24 cellular contexts compared by ENCODE assay signal in genomic region chr11:118193910-118194566, GRCh38. TPM values are rescaled to one million over a fixed set of nuclear protein-coding genes. Genes with fewer than 3 reads are reported as not detected.
DNase-seq lines count a peak whose midpoint lies in the region; ATAC-seq, FAIRE-seq and TF ChIP-seq lines count a peak whose summit lies in the region.
"Had no signal": no experiment of that assay in that cellular context is flagged by ENCODE, and none has a peak within 500 bp of the region (broad histone marks: within the 10 kb centered on the region; RNA-seq: fewer than 3 reads in every experiment).

No MANE protein-coding gene starts in this region.

- H3K79me2 ChIP-seq in HepG2 (ENCODE audit: insufficient read depth, low read length): no peaks in the 10 kb centered on the region
- H3K79me2 ChIP-seq: parathyroid adenoma had no signal

- peak overlapping the region; percentile 72 for H3K27ac Mint-ChIP-seq in activated naive CD8-positive, alpha-beta T cell treated with anti-CD3 and anti-CD28 coated beads for 36 hours
- H3K27ac Mint-ChIP-seq in stimulated activated naive CD8-positive, alpha-beta T cell treated with anti-CD3 and anti-CD28 coated beads, Interleukin-15, amount 100 ng/mL, for 72 hours: peak overlapping the region; percentile 81 to 82
- H3K27ac Mint-ChIP-seq in natural killer cell: no peak overlapping the region

- no peak for TF ChIP-seq RAD21 in HepG2 (CRISPR knock-in tag; IDR thresholded peaks at IDR 0.05)

- TF ChIP-seq POLR2A in HepG2 (IDR thresholded peaks at IDR 0.05; ENCODE audit: insufficient read depth in 1 of 2, low read depth in 2 of 2, low read length in 2 of 2): no peak

- no peak overlapping the region for H2AFZ ChIP-seq in HepG2 (ENCODE audit: low read length)
- H2AFZ ChIP-seq: parathyroid adenoma had no signal

- TF ChIP-seq CTCF in HepG2 (CRISPR knock-in tag; IDR thresholded peaks at IDR 0.05) (no peak), natural killer cell (IDR thresholded peaks at IDR 0.05) (no peak)

- H3K36me3 ChIP-seq in HepG2 (replicated peaks in 1 of 2; ENCODE audit: control insufficient read depth in 1 of 2, insufficient read depth in 2 of 2, low read length in 2 of 2): no peaks in the 10 kb centered on the region
- H3K36me3 ChIP-seq: colonic mucosa, upper lobe of left lung had no signal

- peak overlapping the region; percentile 78 for H3K27ac ChIP-seq in HepG2 (ENCODE audit: extremely low read length, insufficient read depth, low read length)
- H3K27ac ChIP-seq: colonic mucosa, lower lobe of right lung, parathyroid adenoma, upper lobe of left lung had no signal

- CTCF ChIA-PET in HepG2 (lab: Yijun Ruan, JAX; ENCODE audit: low intra/inter-chr PET ratio, low total read pairs): no interaction called here

- H3K9me3 Mint-ChIP-seq in activated naive CD8-positive, alpha-beta T cell treated with anti-CD3 and anti-CD28 coated beads for 36 hours: peaks cover 7% of the 10 kb centered on the region
- H3K9me3 Mint-ChIP-seq in stimulated activated naive CD8-positive, alpha-beta T cell treated with anti-CD3 and anti-CD28 coated beads, Interleukin-15, amount 100 ng/mL, for 72 hours: peaks cover 4 to 7% of the 10 kb centered on the region in 2 donors
- H3K9me3 Mint-ChIP-seq in natural killer cell: peaks cover 0 to 3% of the 10 kb centered on the region in 2 donors

- no peaks in the 10 kb centered on the region for H3K27me3 ChIP-seq in HepG2 (ENCODE audit: control insufficient read depth in 1 of 2, insufficient read depth in 2 of 2, low read length in 2 of 2)
- H3K27me3 ChIP-seq: colonic mucosa, upper lobe of left lung had no signal

- H3K4me2 ChIP-seq in HepG2 (ENCODE audit: low read depth, low read length): peak overlapping the region; percentile 71
- H3K4me2 ChIP-seq: smooth muscle cell had no signal

- H3K4me1 Mint-ChIP-seq in activated naive CD8-positive, alpha-beta T cell treated with anti-CD3 and anti-CD28 coated beads for 36 hours: peaks cover 15% of the 10 kb centered on the region
- peaks cover 31% of the 10 kb centered on the region for H3K4me1 Mint-ChIP-seq in stimulated activated naive CD8-positive, alpha-beta T cell treated with anti-CD3 and anti-CD28 coated beads, Interleukin-15, amount 100 ng/mL, for 72 hours
- H3K4me1 Mint-ChIP-seq in natural killer cell: peaks cover 5 to 11% of the 10 kb centered on the region in 2 donors

- ATAC-seq in Right ventricle myocardium superior (ENCODE audit: poor library complexity): peak; percentile 3
- no peak for ATAC-seq in Right ventricle myocardium inferior
- no peak for ATAC-seq in HepG2
- ATAC-seq in stimulated activated naive CD8-positive, alpha-beta T cell treated with anti-CD3 and anti-CD28 coated beads, Interleukin-15, amount 100 ng/mL, for 72 hours: no peak
- no peak for ATAC-seq in GM21447 (IDR thresholded peaks at IDR 0.05; ENCODE audit: unreplicated experiment)
- ATAC-seq in SK-N-SH treated with all-trans-retinoic acid at 6 μM for 48 hours: no peak
- no peak for ATAC-seq in natural killer cell
- ATAC-seq: Panc1 had no signal

- no peaks in the 10 kb centered on the region for H4K20me1 ChIP-seq in HepG2 (ENCODE audit: insufficient read depth, low read length)

- TF ChIP-seq EP300 in HepG2 (IDR thresholded peaks at IDR 0.05; ENCODE audit: low read depth in 2 of 2, low read length in 2 of 2): no peak
- 0 out of 2 replicates have a peak, but pooled peaks have one; percentile 21 for TF ChIP-seq EP300 in HepG2 (CRISPR knock-in tag; IDR thresholded peaks at IDR 0.05; ENCODE audit: borderline replicate concordance)

- WGBS in HepG2 (ENCODE audit: low lambda C conversion rate): 54% methylated on average over 6 of the region's 6 CpGs

- BruUV-seq in HepG2 (replicated peaks; lab: Mats Ljungman, UMichigan): no TSS peak

- no peaks in the 10 kb centered on the region for H3K27me3 Mint-ChIP-seq in activated naive CD8-positive, alpha-beta T cell treated with anti-CD3 and anti-CD28 coated beads for 36 hours
- no peaks in the 10 kb centered on the region for H3K27me3 Mint-ChIP-seq in stimulated activated naive CD8-positive, alpha-beta T cell treated with anti-CD3 and anti-CD28 coated beads, Interleukin-15, amount 100 ng/mL, for 72 hours
- H3K27me3 Mint-ChIP-seq in natural killer cell (ENCODE audit: low read depth in 2 of 2): peaks cover 3 to 21% of the 10 kb centered on the region in 2 donors

- POLR2A ChIA-PET in HepG2 (lab: Yijun Ruan, JAX): interaction anchor here (1.0 to 2.2 kb wide), 8 partner anchors 13 to 208 kb away, joined by 3 to 20 read pairs (median 8); partner anchors contain the start of genes ATP5MG, MPZL2 and MPZL3

- no peak overlapping the region for H3K4me3 Mint-ChIP-seq in activated naive CD8-positive, alpha-beta T cell treated with anti-CD3 and anti-CD28 coated beads for 36 hours
- H3K4me3 Mint-ChIP-seq in stimulated activated naive CD8-positive, alpha-beta T cell treated with anti-CD3 and anti-CD28 coated beads, Interleukin-15, amount 100 ng/mL, for 72 hours: no peak overlapping the region
- H3K4me3 Mint-ChIP-seq in natural killer cell: no peak overlapping the region

- FAIRE-seq in HepG2 (lab: Jason Lieb, UNC): no peak
- FAIRE-seq: HTR-8/SVneo had no signal

- peaks cover 70% of the 10 kb centered on the region for H3K4me1 ChIP-seq in HepG2 (ENCODE audit: insufficient read depth, low read length)
- H3K4me1 ChIP-seq: colonic mucosa, parathyroid adenoma had no signal

- DNase-seq in Right ventricle myocardium superior (no peak), Right ventricle myocardium inferior (ENCODE audit: missing footprints) (no peak), HepG2 (ENCODE audit: low spot score) (no peak), natural killer cell (no peak)
- DNase-seq in activated naive CD8-positive, alpha-beta T cell treated with anti-CD3 and anti-CD28 coated beads for 36 hours: no peak
- DNase-seq in stimulated activated naive CD8-positive, alpha-beta T cell treated with anti-CD3 and anti-CD28 coated beads, Interleukin-15, amount 100 ng/mL, for 72 hours: no peak
- DNase-seq: activated CD4-positive, CD25-positive, alpha-beta regulatory T cell treated with anti-CD3 and anti-CD28 coated beads, Interleukin-2, amount 50 U/mL, for 72 hours; activated naive CD4-positive, alpha-beta T cell; colonic mucosa; DMS153; GOT3; lower lobe of right lung; NCI-H1105; NCI-H82; upper lobe of left lung had no signal

- no peaks in the 10 kb centered on the region; the same call in 1 of the 2 replicates for H3K9me3 ChIP-seq in HepG2 (ENCODE audit: low read length)
- H3K9me3 ChIP-seq: colonic mucosa, lower lobe of right lung, upper lobe of left lung had no signal

- no peak overlapping the region; a peak in 1 of 6 replicates for H3K4me3 ChIP-seq in HepG2 (replicated peaks in 1 of 3; ENCODE audit: insufficient read depth in 1 of 3, low read depth in 2 of 3, low read length in 3 of 3)
- H3K4me3 ChIP-seq: colonic mucosa, lower lobe of right lung, smooth muscle cell, upper lobe of left lung had no signal

- in situ Hi-C loops in HepG2 (cut with HindIII; ENCODE audit: extremely low pct_ligation_motif_present, low pct_unique_long_range_greater_than_20kb): loop anchor here (10.0 kb wide), 1 partner anchor 161 kb away; the partner anchor contains the start of gene UBE4A

- intact Hi-C loops in Right ventricle myocardium superior (cut with DNase I) (no loop called here), Right ventricle myocardium inferior (cut with DNase I) (loop anchor here (2.0 to 10.0 kb wide), 3 partner anchors 17 to 301 kb away; partner anchors contain the start of gene SCN2B), HepG2 (cut with micrococcal nuclease; ENCODE audit: unreplicated experiment) (loop anchor here (2.0 kb wide), 1 partner anchor 161 kb away; no protein-coding TSS in a partner anchor), natural killer cell (cut with micrococcal nuclease) (no loop called here)

- H3K36me3 Mint-ChIP-seq in activated naive CD8-positive, alpha-beta T cell treated with anti-CD3 and anti-CD28 coated beads for 36 hours: peaks cover 64% of the 10 kb centered on the region
- H3K36me3 Mint-ChIP-seq in natural killer cell: no peaks in the 10 kb centered on the region

- peak overlapping the region; percentile 54; the same call in 1 of the 2 replicates for H3K9ac ChIP-seq in HepG2 (ENCODE audit: insufficient read depth, low read depth, low read length)
- H3K9ac ChIP-seq: parathyroid adenoma had no signal

RNA-seq across cellular contexts. Expression of gene SCN2B, which starts 17.6 kb away (rescaled TPM):
- 17.6 TPM for total RNA-seq in Right ventricle myocardium superior
- total RNA-seq in Right ventricle myocardium inferior: 18.3 TPM
- not detected for total RNA-seq in activated naive CD8-positive, alpha-beta T cell treated with anti-CD3 and anti-CD28 coated beads for 36 hours
- 0.02 TPM in 1 of 2 replicates, not detected in the other for total RNA-seq in HepG2 (2016; rRNA removed; fragmentation: Illumina TruSeq; extraction: Trizol)
- not detected in 2 replicates for total RNA-seq in HepG2 (2016; cell fraction: cytosol; rRNA removed; fragmentation: Illumina TruSeq; extraction: Trizol; ENCODE audit: low read depth)
- total RNA-seq in HepG2 (2016; cell fraction: insoluble cytoplasmic fraction; rRNA removed; fragmentation: Illumina TruSeq; extraction: Trizol): 0.02 TPM in 1 of 2 replicates, not detected in the other
- total RNA-seq in HepG2 (2016; cell fraction: membrane; rRNA removed; fragmentation: Illumina TruSeq; extraction: Trizol): not detected in 2 replicates
- total RNA-seq in HepG2 (2016; cell fraction: nucleus; rRNA removed; fragmentation: Illumina TruSeq; extraction: Trizol): not detected in 2 replicates
- polyA plus RNA-seq in HepG2 (2011; rRNA removed): 0.01 TPM in 2 replicates
- 0.01 and 0.03 TPM in 2 replicates for polyA plus RNA-seq in HepG2 (2011; cell fraction: cytosol; rRNA removed)
- polyA plus RNA-seq in HepG2 (2011; cell fraction: nucleus; rRNA removed): 0.02 and 0.03 TPM in 2 replicates
- 0.03 TPM in 1 of 2 replicates, not detected in the other for polyA plus RNA-seq in HepG2 (2012)
- polyA plus RNA-seq in HepG2 (2016; cell fraction: cytosol; fragmentation: Illumina TruSeq; extraction: Trizol; ENCODE audit: low read depth): not detected in 2 replicates
- polyA plus RNA-seq in HepG2 (2016; cell fraction: insoluble cytoplasmic fraction; fragmentation: Illumina TruSeq; extraction: Trizol; ENCODE audit: low read depth): 0.03 TPM in 1 of 2 replicates, not detected in the other
- not detected in 2 replicates for polyA plus RNA-seq in HepG2 (2016; cell fraction: membrane; fragmentation: Illumina TruSeq; extraction: Trizol; ENCODE audit: low read depth)
- not detected in 2 replicates for polyA plus RNA-seq in HepG2 (2016; cell fraction: nucleus; fragmentation: Illumina TruSeq; extraction: Trizol; ENCODE audit: insufficient read depth, low read depth)
- polyA minus RNA-seq in HepG2 (2011; rRNA and poly(A)+ RNA removed; ENCODE audit: low replicate concordance): not detected in 2 replicates
- polyA minus RNA-seq in HepG2 (2011; cell fraction: cytosol; rRNA and poly(A)+ RNA removed): not detected in 2 replicates
- polyA minus RNA-seq in HepG2 (2011; cell fraction: nucleus; rRNA and poly(A)+ RNA removed): not detected in 2 replicates
- not detected for total RNA-seq in natural killer cell
- total RNA-seq: glomerular endothelial cell, LHCN-M2 had no signal

RNA-seq across cellular contexts. Expression of gene JAML, which starts 30.8 kb away (rescaled TPM):
- 2.7 TPM for total RNA-seq in Right ventricle myocardium superior
- 3.3 TPM for total RNA-seq in Right ventricle myocardium inferior
- 100 to 1,000 TPM; 148 to 150 TPM for total RNA-seq in activated naive CD8-positive, alpha-beta T cell treated with anti-CD3 and anti-CD28 coated beads for 36 hours
- total RNA-seq in HepG2 (2016; rRNA removed; fragmentation: Illumina TruSeq; extraction: Trizol): 3.3 and 3.8 TPM in 2 replicates
- 0.71 and 0.97 TPM in 2 replicates for total RNA-seq in HepG2 (2016; cell fraction: cytosol; rRNA removed; fragmentation: Illumina TruSeq; extraction: Trizol; ENCODE audit: low read depth)
- total RNA-seq in HepG2 (2016; cell fraction: insoluble cytoplasmic fraction; rRNA removed; fragmentation: Illumina TruSeq; extraction: Trizol): 3.7 and 4.6 TPM in 2 replicates
- 1.8 and 1.9 TPM in 2 replicates for total RNA-seq in HepG2 (2016; cell fraction: membrane; rRNA removed; fragmentation: Illumina TruSeq; extraction: Trizol)
- 3.5 and 4.0 TPM in 2 replicates for total RNA-seq in HepG2 (2016; cell fraction: nucleus; rRNA removed; fragmentation: Illumina TruSeq; extraction: Trizol)
- 2.0 and 2.8 TPM in 2 replicates for polyA plus RNA-seq in HepG2 (2011; rRNA removed)
- polyA plus RNA-seq in HepG2 (2011; cell fraction: cytosol; rRNA removed): 0.91 and 1.1 TPM in 2 replicates
- polyA plus RNA-seq in HepG2 (2011; cell fraction: nucleus; rRNA removed): 8.0 and 9.7 TPM in 2 replicates
- polyA plus RNA-seq in HepG2 (2012): 9.8 and 22.2 TPM in 2 replicates
- polyA plus RNA-seq in HepG2 (2016; cell fraction: cytosol; fragmentation: Illumina TruSeq; extraction: Trizol; ENCODE audit: low read depth): 0.93 and 0.95 TPM in 2 replicates
- polyA plus RNA-seq in HepG2 (2016; cell fraction: insoluble cytoplasmic fraction; fragmentation: Illumina TruSeq; extraction: Trizol; ENCODE audit: low read depth): 2.7 and 4.1 TPM in 2 replicates
- 1.4 and 1.7 TPM in 2 replicates for polyA plus RNA-seq in HepG2 (2016; cell fraction: membrane; fragmentation: Illumina TruSeq; extraction: Trizol; ENCODE audit: low read depth)
- polyA plus RNA-seq in HepG2 (2016; cell fraction: nucleus; fragmentation: Illumina TruSeq; extraction: Trizol; ENCODE audit: insufficient read depth, low read depth): 5.7 and 5.9 TPM in 2 replicates
- polyA minus RNA-seq in HepG2 (2011; rRNA and poly(A)+ RNA removed; ENCODE audit: low replicate concordance): 1.7 TPM in 1 of 2 replicates, not detected in the other
- 0.44 and 0.59 TPM in 2 replicates for polyA minus RNA-seq in HepG2 (2011; cell fraction: cytosol; rRNA and poly(A)+ RNA removed)
- 6.0 and 6.1 TPM in 2 replicates for polyA minus RNA-seq in HepG2 (2011; cell fraction: nucleus; rRNA and poly(A)+ RNA removed)
- total RNA-seq in natural killer cell: 10 to 100 TPM in 2 of 3 donors, 1 to 10 TPM in 1; 7.1 to 27.8 (median 12.8) TPM
- total RNA-seq: glomerular endothelial cell, LHCN-M2, smooth muscle cell had no signal
- polyA plus RNA-seq: AG04450, smooth muscle cell had no signal

RNA-seq across cellular contexts. Expression of gene SCN4B, which starts 41.4 kb away (rescaled TPM):
- total RNA-seq in Right ventricle myocardium superior (12.0 TPM), Right ventricle myocardium inferior (12.6 TPM), HepG2 (2016; rRNA removed; fragmentation: Illumina TruSeq; extraction: Trizol) (0.04 TPM in 1 of 2 replicates, not detected in the other), natural killer cell (under 1 TPM in 1 of 3 donors, not detected in 2; 0.33 TPM)
- total RNA-seq in activated naive CD8-positive, alpha-beta T cell treated with anti-CD3 and anti-CD28 coated beads for 36 hours: under 1 TPM; 0.41 to 0.58 TPM
- total RNA-seq in HepG2 (2016; cell fraction: cytosol; rRNA removed; fragmentation: Illumina TruSeq; extraction: Trizol; ENCODE audit: low read depth): not detected in 2 replicates
- 0.19 TPM in 1 of 2 replicates, not detected in the other for total RNA-seq in HepG2 (2016; cell fraction: insoluble cytoplasmic fraction; rRNA removed; fragmentation: Illumina TruSeq; extraction: Trizol)
- total RNA-seq in HepG2 (2016; cell fraction: membrane; rRNA removed; fragmentation: Illumina TruSeq; extraction: Trizol): 0.03 TPM in 1 of 2 replicates, not detected in the other
- total RNA-seq in HepG2 (2016; cell fraction: nucleus; rRNA removed; fragmentation: Illumina TruSeq; extraction: Trizol): not detected in 2 replicates
- polyA plus RNA-seq in HepG2 (2011; rRNA removed): 0.29 and 0.38 TPM in 2 replicates
- 0.13 and 0.19 TPM in 2 replicates for polyA plus RNA-seq in HepG2 (2011; cell fraction: cytosol; rRNA removed)
- polyA plus RNA-seq in HepG2 (2011; cell fraction: nucleus; rRNA removed): 0.64 and 0.72 TPM in 2 replicates
- polyA plus RNA-seq in HepG2 (2012): 0.07 TPM in 2 replicates
- polyA plus RNA-seq in HepG2 (2016; cell fraction: cytosol; fragmentation: Illumina TruSeq; extraction: Trizol; ENCODE audit: low read depth): not detected in 2 replicates
- 0.20 TPM in 1 of 2 replicates, not detected in the other for polyA plus RNA-seq in HepG2 (2016; cell fraction: insoluble cytoplasmic fraction; fragmentation: Illumina TruSeq; extraction: Trizol; ENCODE audit: low read depth)
- 0.16 TPM in 1 of 2 replicates, not detected in the other for polyA plus RNA-seq in HepG2 (2016; cell fraction: membrane; fragmentation: Illumina TruSeq; extraction: Trizol; ENCODE audit: low read depth)
- polyA plus RNA-seq in HepG2 (2016; cell fraction: nucleus; fragmentation: Illumina TruSeq; extraction: Trizol; ENCODE audit: insufficient read depth, low read depth): 0.17 and 0.42 TPM in 2 replicates
- polyA minus RNA-seq in HepG2 (2011; rRNA and poly(A)+ RNA removed; ENCODE audit: low replicate concordance): 0.18 TPM in 1 of 2 replicates, not detected in the other
- not detected in 2 replicates for polyA minus RNA-seq in HepG2 (2011; cell fraction: cytosol; rRNA and poly(A)+ RNA removed)
- 0.39 and 0.75 TPM in 2 replicates for polyA minus RNA-seq in HepG2 (2011; cell fraction: nucleus; rRNA and poly(A)+ RNA removed)
- total RNA-seq: LHCN-M2, smooth muscle cell had no signal
- polyA plus RNA-seq: smooth muscle cell had no signal

RNA-seq across cellular contexts. Expression of gene MPZL3, which starts 58.1 kb away (rescaled TPM):
- 1.8 TPM for total RNA-seq in Right ventricle myocardium superior
- total RNA-seq in Right ventricle myocardium inferior: 2.2 TPM
- 10 to 100 TPM; 49.1 to 50.7 TPM for total RNA-seq in activated naive CD8-positive, alpha-beta T cell treated with anti-CD3 and anti-CD28 coated beads for 36 hours
- 6.6 and 9.3 TPM in 2 replicates for total RNA-seq in HepG2 (2016; rRNA removed; fragmentation: Illumina TruSeq; extraction: Trizol)
- 0.51 and 0.88 TPM in 2 replicates for total RNA-seq in HepG2 (2016; cell fraction: cytosol; rRNA removed; fragmentation: Illumina TruSeq; extraction: Trizol; ENCODE audit: low read depth)
- total RNA-seq in HepG2 (2016; cell fraction: insoluble cytoplasmic fraction; rRNA removed; fragmentation: Illumina TruSeq; extraction: Trizol): 6.1 and 9.5 TPM in 2 replicates
- 3.0 and 3.4 TPM in 2 replicates for total RNA-seq in HepG2 (2016; cell fraction: membrane; rRNA removed; fragmentation: Illumina TruSeq; extraction: Trizol)
- 7.4 and 9.6 TPM in 2 replicates for total RNA-seq in HepG2 (2016; cell fraction: nucleus; rRNA removed; fragmentation: Illumina TruSeq; extraction: Trizol)
- polyA plus RNA-seq in HepG2 (2011; rRNA removed): 4.5 and 5.3 TPM in 2 replicates
- 3.1 and 4.4 TPM in 2 replicates for polyA plus RNA-seq in HepG2 (2011; cell fraction: cytosol; rRNA removed)
- polyA plus RNA-seq in HepG2 (2011; cell fraction: nucleus; rRNA removed): 2.5 TPM in 2 replicates
- 4.4 and 4.5 TPM in 2 replicates for polyA plus RNA-seq in HepG2 (2012)
- polyA plus RNA-seq in HepG2 (2016; cell fraction: cytosol; fragmentation: Illumina TruSeq; extraction: Trizol; ENCODE audit: low read depth): 0.26 and 0.48 TPM in 2 replicates
- polyA plus RNA-seq in HepG2 (2016; cell fraction: insoluble cytoplasmic fraction; fragmentation: Illumina TruSeq; extraction: Trizol; ENCODE audit: low read depth): 3.1 and 3.5 TPM in 2 replicates
- polyA plus RNA-seq in HepG2 (2016; cell fraction: membrane; fragmentation: Illumina TruSeq; extraction: Trizol; ENCODE audit: low read depth): 1.2 TPM in 2 replicates
- 8.3 and 8.4 TPM in 2 replicates for polyA plus RNA-seq in HepG2 (2016; cell fraction: nucleus; fragmentation: Illumina TruSeq; extraction: Trizol; ENCODE audit: insufficient read depth, low read depth)
- 3.3 and 7.7 TPM in 2 replicates for polyA minus RNA-seq in HepG2 (2011; rRNA and poly(A)+ RNA removed; ENCODE audit: low replicate concordance)
- 8.2 and 11.8 TPM in 2 replicates for polyA minus RNA-seq in HepG2 (2011; cell fraction: cytosol; rRNA and poly(A)+ RNA removed)
- polyA minus RNA-seq in HepG2 (2011; cell fraction: nucleus; rRNA and poly(A)+ RNA removed): 3.5 and 4.4 TPM in 2 replicates
- 1 to 10 TPM; 6.3 to 7.5 (median 6.7) TPM for total RNA-seq in natural killer cell
- total RNA-seq: LHCN-M2 had no signal

Comparison
In these comparisons a context has a peak if more than half of its experiments do, and no peak if none do; other contexts are left out.
1. intact Hi-C loops: an anchor here in Right ventricle myocardium inferior (2.0 to 10.0 kb wide) and HepG2 (2.0 kb wide); none called in Right ventricle myocardium superior and natural killer cell.
2. H3K27ac Mint-ChIP-seq: peak in activated naive CD8-positive, alpha-beta T cell treated with anti-CD3 and anti-CD28 coated beads for 36 hours (single experiment) and stimulated activated naive CD8-positive, alpha-beta T cell treated with anti-CD3 and anti-CD28 coated beads, Interleukin-15, amount 100 ng/mL, for 72 hours (2 of 2); none in natural killer cell (0 of 2).
3. RNA of gene SCN2B, which starts 17.6 kb away (total RNA-seq): 18.3 TPM in Right ventricle myocardium inferior (single experiment) and 17.6 TPM in Right ventricle myocardium superior (single experiment); 0.02 TPM in HepG2, not detected in activated naive CD8-positive, alpha-beta T cell treated with anti-CD3 and anti-CD28 coated beads for 36 hours and not detected in natural killer cell; every median in the first group is over 10 times any median in the second.
4. RNA of gene JAML, which starts 30.8 kb away (total RNA-seq): 148 to 150 TPM in activated naive CD8-positive, alpha-beta T cell treated with anti-CD3 and anti-CD28 coated beads for 36 hours; 7.1 to 27.8 TPM in natural killer cell, 3.3 TPM in Right ventricle myocardium inferior (single experiment), 0.71 to 4.6 TPM in HepG2 and 2.7 TPM in Right ventricle myocardium superior (single experiment); every median in the first group is over 4 times any median in the second.